19 cellular contexts compared by ENCODE assay signal in the genomic region with DNA sequence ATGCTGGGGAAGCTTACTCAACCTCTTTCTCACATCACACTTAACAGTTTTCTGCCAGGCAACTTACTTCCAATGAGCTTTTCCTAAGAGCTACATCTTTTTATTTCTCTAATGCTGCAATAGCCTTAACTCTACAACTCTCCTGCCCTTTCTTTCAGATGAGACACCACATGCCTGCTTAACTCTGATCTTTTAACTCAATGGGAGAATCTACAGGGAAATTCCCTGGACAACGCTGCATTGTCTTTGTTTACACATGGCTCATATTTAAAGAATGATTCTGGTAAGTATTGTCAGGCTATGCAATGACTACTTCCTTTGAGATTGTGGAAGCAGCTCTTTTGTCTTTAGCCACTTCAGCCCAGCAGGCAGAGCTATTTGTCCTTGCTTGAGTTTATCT.
DNase-seq lines count a peak whose midpoint lies in the region; ATAC-seq and TF ChIP-seq lines count a peak whose summit lies in the region.
"Had no signal": no experiment of that assay in that cellular context is flagged by ENCODE, and none has a peak within 500 bp of the region (broad histone marks: within the 10 kb centered on the region; RNA-seq: fewer than 3 reads in every experiment).

No MANE protein-coding gene starts in this region.

- H3K27me3 ChIP-seq in H9 (ENCODE audit: insufficient read depth, low read length), result no peaks in the 10 kb centered on the region
- H3K27me3 ChIP-seq in aorta (ENCODE audit: control insufficient read depth in 1 of 2, insufficient read depth in 2 of 2, low read length in 1 of 2), result no peaks in the 10 kb centered on the region
- H3K27me3 ChIP-seq: BLaER1 treated with 17β-estradiol and CSF1 and Interleukin-3, amounts not matched to agents 10 nM and 100 nM; testis had no signal

- H3K27me3 Mint-ChIP-seq in H9 (ENCODE audit: low read depth), result no peaks in the 10 kb centered on the region
- H3K27me3 Mint-ChIP-seq: brain; effector memory CD8-positive, alpha-beta T cell had no signal

- H3K4me2 ChIP-seq in H9 (ENCODE audit: insufficient read depth, insufficient read length, low read length), result no peak overlapping the region
- H3K4me2 ChIP-seq: BLaER1 treated with 17β-estradiol and CSF1 and Interleukin-3, amounts not matched to agents 10 nM and 100 nM had no signal

- no peak overlapping the region for H2BK20ac ChIP-seq in H9 (ENCODE audit: low read depth, low read length, poor library complexity, severe bottlenecking)

- H3K36me3 Mint-ChIP-seq in H9 (ENCODE audit: insufficient read depth in 1 of 3, low read depth in 3 of 3), result no peaks in the 10 kb centered on the region
- H3K36me3 Mint-ChIP-seq: brain, natural killer cell had no signal

- no peak overlapping the region for H4K5ac ChIP-seq in H9 (ENCODE audit: insufficient read length, low read depth, low read length)

- no peak for ATAC-seq in aorta (ENCODE audit: low FRiP score)
- no peak for ATAC-seq in HG02763 (IDR thresholded peaks at IDR 0.05; ENCODE audit: unreplicated experiment)
- ATAC-seq: effector memory CD8-positive, alpha-beta T cell; GM12878; left ventricle myocardium superior; natural killer cell had no signal

- H2BK15ac ChIP-seq in H9 (ENCODE audit: low read depth, low read length), result no peak overlapping the region

- no peaks in the 10 kb centered on the region for H3K36me3 ChIP-seq in mesodermal cell (ENCODE audit: control insufficient read depth, insufficient read depth, low read length)
- no peaks in the 10 kb centered on the region for H3K36me3 ChIP-seq in aorta (ENCODE audit: control insufficient read depth in 1 of 2, insufficient read depth in 2 of 2, low read length in 1 of 2)
- H3K36me3 ChIP-seq: BLaER1 treated with 17β-estradiol and CSF1 and Interleukin-3, amounts not matched to agents 10 nM and 100 nM had no signal

- no peak overlapping the region for H2AFZ ChIP-seq in H9 (ENCODE audit: low read length)

- H3K79me1 ChIP-seq in H9 (ENCODE audit: insufficient read depth, low read depth, low read length, poor library complexity, severe bottlenecking), result no peaks in the 10 kb centered on the region

- WGBS in H9 (ENCODE audit: extremely low coverage, insufficient read length, low lambda C conversion rate), result no CpG with 5 or more reads among the region's 1 CpG
- 29% methylated on average over 1 of the region's 1 CpG; no CpG with 5 or more reads in 1 of the 2 experiments for WGBS in mesodermal cell (ENCODE audit: insufficient coverage in 2 of 2), 2 experiments
- 45 to 54% methylated on average over 1 of the region's 1 CpG for WGBS in aorta, 2 donors

- no peak for DNase-seq in H9
- peak; percentile 30 for DNase-seq in NCI-H510A treated with DMSO at 0.1 percent for 48 hours (lab: John Stamatoyannopoulos, UW)
- DNase-seq in epithelial cell of proximal tubule (ENCODE audit: low read depth), result peak; percentile 7
- DNase-seq in aorta, result no peak
- DNase-seq in C1 segment of cervical spinal cord (lab: John Stamatoyannopoulos, UW), result no peak
- DNase-seq in NCI-H1092 treated with DMSO at 0.1 percent for 48 hours (lab: John Stamatoyannopoulos, UW), result no peak
- DNase-seq: activated effector memory CD4-positive, alpha-beta T cell treated with Interleukin-2 at 50 U/mL for 16 hours; effector memory CD8-positive, alpha-beta T cell; left ventricle myocardium superior; natural killer cell; NCI-H1092; NCI-H2227 treated with DMSO at 0.1 percent for 48 hours; testis had no signal

- no peak for TF ChIP-seq CTCF in H9 (conservative IDR thresholded peaks at IDR 0.05)
- no peak for TF ChIP-seq CTCF in epithelial cell of proximal tubule (conservative IDR thresholded peaks at IDR 0.05; ENCODE audit: low read depth, low read length)

- H3K4me3 ChIP-seq in epithelial cell of proximal tubule (ENCODE audit: low read depth, low read length) (no peak overlapping the region), mesodermal cell (ENCODE audit: extremely low read depth, insufficient read depth, low read length, poor library complexity, severe bottlenecking) (no peak overlapping the region), aorta (ENCODE audit: low read length in 2 of 2) (no peak overlapping the region)
- H3K4me3 ChIP-seq: BLaER1 treated with 17β-estradiol and CSF1 and Interleukin-3, amounts not matched to agents 10 nM and 100 nM; GM12878; testis had no signal

- no peak overlapping the region for H2AK5ac ChIP-seq in H9 (ENCODE audit: insufficient read length, low read length)

- H3K79me2 ChIP-seq in H9 (ENCODE audit: insufficient read depth, low read length), result no peaks in the 10 kb centered on the region

- no peak overlapping the region for H2BK120ac ChIP-seq in H9 (ENCODE audit: low read depth, low read length, poor library complexity, severe bottlenecking)

- H3T11ph ChIP-seq in H9 (ENCODE audit: low read length), result no peak overlapping the region

- H4K8ac ChIP-seq in H9 (replicated peaks; ENCODE audit: insufficient read length, low read depth, low read length), result no peak overlapping the region

- intact Hi-C loops in aorta (cut with DNase I), result no loop called here

- no peak overlapping the region for H3K9ac ChIP-seq in H9 (ENCODE audit: extremely low read depth, insufficient read length, low read length)
- H3K9ac ChIP-seq: BLaER1 treated with 17β-estradiol and CSF1 and Interleukin-3, amounts not matched to agents 10 nM and 100 nM had no signal

- H3K9me3 Mint-ChIP-seq in H9, result no peaks in the 10 kb centered on the region
- H3K9me3 Mint-ChIP-seq: brain had no signal

- H3K14ac ChIP-seq in H9 (ENCODE audit: insufficient read depth, low read length), result no peak overlapping the region

- H3K27ac ChIP-seq in H9 (ENCODE audit: insufficient read length, low read depth, low read length) (no peak overlapping the region), mesodermal cell (ENCODE audit: low read depth, low read length, severe bottlenecking) (peak overlapping the region; percentile 84), aorta (ENCODE audit: low read depth in 1 of 2, low read length in 2 of 2) (no peak overlapping the region)
- H3K27ac ChIP-seq: BLaER1 treated with 17β-estradiol and CSF1 and Interleukin-3, amounts not matched to agents 10 nM and 100 nM; testis; VCaP had no signal

- H4K20me1 ChIP-seq in H9 (ENCODE audit: control insufficient read depth, insufficient read depth, insufficient read length), result no peaks in the 10 kb centered on the region
- H4K20me1 ChIP-seq: BLaER1 treated with 17β-estradiol and CSF1 and Interleukin-3, amounts not matched to agents 10 nM and 100 nM had no signal

- H3K4ac ChIP-seq in H9 (ENCODE audit: low read depth, low read length), result no peak overlapping the region

- no peak overlapping the region for H3K23ac ChIP-seq in H9 (ENCODE audit: insufficient read length, low read depth, low read length)

- no peak overlapping the region for H2BK12ac ChIP-seq in H9 (ENCODE audit: insufficient read length, low read depth, low read length)

- H3K18ac ChIP-seq in H9 (ENCODE audit: insufficient read length, low read depth, low read length), result no peak overlapping the region

- H3K56ac ChIP-seq in H9 (ENCODE audit: insufficient read length, low read depth, low read length), result no peak overlapping the region

- H3K4me3 Mint-ChIP-seq in H9, result no peak overlapping the region
- H3K4me3 Mint-ChIP-seq: brain; effector memory CD8-positive, alpha-beta T cell; natural killer cell had no signal

- H3K4me1 Mint-ChIP-seq in H9, result peaks cover 9% of the 10 kb centered on the region in 2 experiments
- H3K4me1 Mint-ChIP-seq: brain, natural killer cell had no signal

- H3K23me2 ChIP-seq in H9 (ENCODE audit: insufficient read length, low read depth, low read length, poor library complexity, severe bottlenecking), result no peaks in the 10 kb centered on the region

- H3K27ac Mint-ChIP-seq in H9, result peak overlapping the region; percentile 2 to 23 (median 4); a peak in 6 of 7 replicates
- H3K27ac Mint-ChIP-seq: brain; effector memory CD8-positive, alpha-beta T cell; natural killer cell had no signal

- no peak overlapping the region for H2BK5ac ChIP-seq in H9 (ENCODE audit: insufficient read length, low read length)

- H3K4me1 ChIP-seq in H9 (ENCODE audit: insufficient read depth, low read length) (no peaks in the 10 kb centered on the region; the same call in 1 of the 2 replicates), mesodermal cell (ENCODE audit: control insufficient read depth, insufficient read depth, low read length, poor library complexity, severe bottlenecking) (peaks cover 26% of the 10 kb centered on the region), aorta (ENCODE audit: control insufficient read depth in 1 of 2, insufficient read depth in 2 of 2, low read length in 2 of 2) (no peaks in the 10 kb centered on the region)
- H3K4me1 ChIP-seq: BLaER1 treated with 17β-estradiol and CSF1 and Interleukin-3, amounts not matched to agents 10 nM and 100 nM; testis had no signal

- H3K9me3 ChIP-seq in H9 (ENCODE audit: control insufficient read depth, low read depth, low read length), result no peaks in the 10 kb centered on the region
- no peaks in the 10 kb centered on the region for H3K9me3 ChIP-seq in mesodermal cell (ENCODE audit: control insufficient read depth, low read length)
- H3K9me3 ChIP-seq in aorta (ENCODE audit: control insufficient read depth, low read length), result no peaks in the 10 kb centered on the region
- H3K9me3 ChIP-seq: BLaER1 treated with 17β-estradiol and CSF1 and Interleukin-3, amounts not matched to agents 10 nM and 100 nM; testis had no signal

- no peak overlapping the region for H4K91ac ChIP-seq in H9 (ENCODE audit: insufficient read length, low read depth, low read length)

Comparison
In these comparisons a context has a peak if more than half of its experiments do, and no peak if none do; other contexts are left out.
1. DNase-seq: peak in NCI-H510A treated with DMSO at 0.1 percent for 48 hours (single experiment) and epithelial cell of proximal tubule (single experiment); none in H9 (single experiment), aorta (0 of 2), C1 segment of cervical spinal cord (0 of 14) and NCI-H1092 treated with DMSO at 0.1 percent for 48 hours (single experiment).